Comparison of ENCODE assay signal across 1 cellular context in genomic region chr12:1220127-1221092, GRCh38.
TF ChIP-seq lines count a peak whose summit lies in the region.

No MANE protein-coding gene starts in this region.

TF ChIP-seq in H1, 55 proteins besides CTCF, POLR2A, EP300 and RAD21:
- TF ChIP-seq CTBP2 (IDR thresholded peaks at IDR 0.05; ENCODE audit: borderline replicate concordance, insufficient read depth, insufficient read length, low read length) (no peak), TAF1 (IDR thresholded peaks at IDR 0.05; ENCODE audit: low read depth, low read length) (no peak), MAFK (IDR thresholded peaks at IDR 0.05; ENCODE audit: low read depth, low read length) (no peak), TBP (IDR thresholded peaks at IDR 0.05; ENCODE audit: low read depth, low read length) (no peak), POLR2AphosphoS5 (IDR thresholded peaks at IDR 0.05; ENCODE audit: low read depth, low read length) (no peak), SIRT6 (IDR thresholded peaks at IDR 0.05; ENCODE audit: low read length) (no peak), SP2 (IDR thresholded peaks at IDR 0.05; ENCODE audit: low read length) (no peak), CEBPB (IDR thresholded peaks at IDR 0.05; ENCODE audit: low read depth, low read length) (no peak), CREB1 (IDR thresholded peaks at IDR 0.05) (no peak), KDM5A (IDR thresholded peaks at IDR 0.05; ENCODE audit: low read length) (no peak), PHF8 (conservative IDR thresholded peaks at IDR 0.05; ENCODE audit: low read depth, low read length) (no peak), FOSL1 (IDR thresholded peaks at IDR 0.05; ENCODE audit: insufficient read depth, low read depth, low read length) (no peak), SP1 (IDR thresholded peaks at IDR 0.05; ENCODE audit: low read depth, low read length) (no peak), BACH1 (IDR thresholded peaks at IDR 0.05; ENCODE audit: low read length) (no peak), NANOG (IDR thresholded peaks at IDR 0.05; ENCODE audit: insufficient read depth, low read depth, low read length, poor library complexity, severe bottlenecking) (no peak), CHD2 (IDR thresholded peaks at IDR 0.05; ENCODE audit: low read length) (no peak), CBX8 (IDR thresholded peaks at IDR 0.05; ENCODE audit: borderline replicate concordance, low read depth, low read length) (no peak), JUND (IDR thresholded peaks at IDR 0.05; ENCODE audit: low read length) (no peak), ZNF274 (IDR thresholded peaks at IDR 0.05; ENCODE audit: borderline replicate concordance, extremely low read depth, low read length) (no peak)
- TF ChIP-seq, protein P1, sequence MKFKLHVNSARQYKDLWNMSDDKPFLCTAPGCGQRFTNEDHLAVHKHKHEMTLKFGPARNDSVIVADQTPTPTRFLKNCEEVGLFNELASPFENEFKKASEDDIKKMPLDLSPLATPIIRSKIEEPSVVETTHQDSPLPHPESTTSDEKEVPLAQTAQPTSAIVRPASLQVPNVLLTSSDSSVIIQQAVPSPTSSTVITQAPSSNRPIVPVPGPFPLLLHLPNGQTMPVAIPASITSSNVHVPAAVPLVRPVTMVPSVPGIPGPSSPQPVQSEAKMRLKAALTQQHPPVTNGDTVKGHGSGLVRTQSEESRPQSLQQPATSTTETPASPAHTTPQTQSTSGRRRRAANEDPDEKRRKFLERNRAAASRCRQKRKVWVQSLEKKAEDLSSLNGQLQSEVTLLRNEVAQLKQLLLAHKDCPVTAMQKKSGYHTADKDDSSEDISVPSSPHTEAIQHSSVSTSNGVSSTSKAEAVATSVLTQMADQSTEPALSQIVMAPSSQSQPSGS (IDR thresholded peaks at IDR 0.05; ENCODE audit: low read length) = no peak
